21 cellular contexts compared by ENCODE assay signal in the genomic region with DNA sequence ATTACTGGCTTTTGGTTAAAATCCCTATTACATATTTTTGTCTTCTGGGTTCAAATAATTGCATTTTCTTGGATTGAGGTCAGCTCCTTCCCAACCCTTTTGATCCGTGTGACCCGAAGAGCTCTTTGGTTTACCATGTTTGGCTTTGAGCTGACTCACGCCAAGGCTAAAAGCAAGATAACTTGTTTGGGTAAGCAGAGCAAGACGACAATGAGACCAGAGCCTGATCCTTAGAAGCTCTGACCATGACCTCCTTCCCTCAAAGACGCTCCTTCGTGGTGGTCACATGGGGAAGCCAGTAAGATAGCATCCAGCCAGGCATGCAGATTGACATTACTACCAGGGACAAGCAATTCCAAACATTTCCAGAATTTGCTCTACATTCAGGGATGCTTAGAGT.
DNase-seq lines count a peak whose midpoint lies in the region; ATAC-seq and TF ChIP-seq lines count a peak whose summit lies in the region.
"Had no signal": no experiment of that assay in that cellular context is flagged by ENCODE, and none has a peak within 500 bp of the region (broad histone marks: within the 10 kb centered on the region; RNA-seq: fewer than 3 reads in every experiment).

No MANE protein-coding gene starts in this region.

- H3K4me1 Mint-ChIP-seq in activated CD8-positive, alpha-beta T cell treated with anti-CD3 and anti-CD28 coated beads, Interleukin-2, amount 10 ng/mL, durations not matched to agents 7 days and 5 days (ENCODE audit: low read depth): peaks cover 73% of the 10 kb centered on the region
- peaks cover 67% of the 10 kb centered on the region for H3K4me1 Mint-ChIP-seq in activated CD8-positive, alpha-beta T cell treated with anti-CD3 and anti-CD28 coated beads for 36 hours (ENCODE audit: low read depth)
- H3K4me1 Mint-ChIP-seq in neural progenitor cell: peaks cover 15% of the 10 kb centered on the region

- H2BK12ac ChIP-seq in mesenchymal stem cell (ENCODE audit: low read length in 2 of 2): peak overlapping the region in 1 of 2 experiments; percentile 69

- TF ChIP-seq CTCF in activated CD8-positive, alpha-beta T cell treated with anti-CD3 and anti-CD28 coated beads for 36 hours (IDR thresholded peaks at IDR 0.05): no peak
- TF ChIP-seq CTCF in adrenal gland (IDR thresholded peaks at IDR 0.05) (no peak), smooth muscle cell (IDR thresholded peaks at IDR 0.05; ENCODE audit: borderline replicate concordance, insufficient read depth, poor library complexity, severe bottlenecking) (no peak), neural progenitor cell (IDR thresholded peaks at IDR 0.05) (no peak)

- no peak overlapping the region for H3K4ac ChIP-seq in mesenchymal stem cell (ENCODE audit: low read depth in 1 of 2, low read length in 2 of 2)

- peaks cover 17 to 31% of the 10 kb centered on the region in 2 donors for H3K4me1 ChIP-seq in adrenal gland (replicated peaks in 1 of 2)
- peaks cover 12% of the 10 kb centered on the region for H3K4me1 ChIP-seq in mesenchymal stem cell (ENCODE audit: control insufficient read depth, insufficient read depth, low read depth, low read length)
- peaks cover 25% of the 10 kb centered on the region for H3K4me1 ChIP-seq in smooth muscle cell (ENCODE audit: low read depth)
- peaks cover 12% of the 10 kb centered on the region for H3K4me1 ChIP-seq in neural progenitor cell
- H3K4me1 ChIP-seq: prostate gland had no signal

- 34 to 46% (median 40%) methylated on average over 6 of the region's 6 CpGs for WGBS in adrenal gland, 4 donors
- WGBS in mesenchymal stem cell: 2% methylated on average over 6 of the region's 6 CpGs
- 10% methylated on average over 6 of the region's 6 CpGs for WGBS in smooth muscle cell (ENCODE audit: low lambda C conversion rate)

- H3K36me3 Mint-ChIP-seq in activated CD8-positive, alpha-beta T cell treated with anti-CD3 and anti-CD28 coated beads, Interleukin-2, amount 10 ng/mL, durations not matched to agents 7 days and 5 days (ENCODE audit: low read depth): peaks cover 32% of the 10 kb centered on the region
- peaks cover 11% of the 10 kb centered on the region for H3K36me3 Mint-ChIP-seq in activated CD8-positive, alpha-beta T cell treated with anti-CD3 and anti-CD28 coated beads for 36 hours (ENCODE audit: low read depth)
- no peaks in the 10 kb centered on the region for H3K36me3 Mint-ChIP-seq in neural progenitor cell
- H3K36me3 Mint-ChIP-seq: stimulated activated effector memory CD8-positive, alpha-beta T cell treated with anti-CD3 and anti-CD28 coated beads, Interleukin-12 subunit alpha, Interleukin-12 subunit beta, amount 100 ng/mL, for 72 hours had no signal

- intact Hi-C loops in activated CD8-positive, alpha-beta T cell treated with anti-CD3 and anti-CD28 coated beads for 36 hours (cut with micrococcal nuclease): loop anchor here (5.0 kb wide), 1 partner anchor 88 kb away; no protein-coding TSS in a partner anchor
- intact Hi-C loops in adrenal gland (cut with DNase I): no loop called here

- H3K36me3 ChIP-seq in adrenal gland (replicated peaks in 1 of 2): no peaks in the 10 kb centered on the region
- H3K36me3 ChIP-seq in mesenchymal stem cell (ENCODE audit: control insufficient read depth in 1 of 2, insufficient read depth in 2 of 2, low read depth in 1 of 2, low read length in 2 of 2): no peaks in the 10 kb centered on the region
- H3K36me3 ChIP-seq in smooth muscle cell (ENCODE audit: low read depth): no peaks in the 10 kb centered on the region
- no peaks in the 10 kb centered on the region for H3K36me3 ChIP-seq in neural progenitor cell
- H3K36me3 ChIP-seq: prostate gland, upper lobe of right lung had no signal

- POLR2A ChIA-PET in activated CD8-positive, alpha-beta T cell treated with anti-CD3 and anti-CD28 coated beads, Interleukin-2, amount 10 ng/mL, durations not matched to agents 7 days and 5 days (lab: Charles Lee): interaction anchor here (0.9 kb wide), 1 partner anchor 77 kb away, joined by 3 read pairs; no protein-coding TSS in a partner anchor
- POLR2A ChIA-PET in activated CD8-positive, alpha-beta T cell treated with anti-CD3 and anti-CD28 coated beads for 36 hours (lab: Charles Lee): no interaction called here

- H2BK15ac ChIP-seq in mesenchymal stem cell (ENCODE audit: low read depth, poor library complexity, severe bottlenecking): peak overlapping the region; percentile 31

- no peaks in the 10 kb centered on the region for H3K9me3 ChIP-seq in adrenal gland (replicated peaks in 1 of 3)
- H3K9me3 ChIP-seq in mesenchymal stem cell (ENCODE audit: control insufficient read depth, low read length): no peaks in the 10 kb centered on the region
- H3K9me3 ChIP-seq in smooth muscle cell (replicated peaks; ENCODE audit: low read depth): no peaks in the 10 kb centered on the region
- H3K9me3 ChIP-seq in neural progenitor cell (ENCODE audit: low read depth): no peaks in the 10 kb centered on the region
- H3K9me3 ChIP-seq: prostate gland, upper lobe of right lung had no signal

- H3F3A ChIP-seq in smooth muscle cell (ENCODE audit: low read depth) (peaks cover 15% of the 10 kb centered on the region), neural progenitor cell (ENCODE audit: low read depth) (no peaks in the 10 kb centered on the region)

- peaks cover 3% of the 10 kb centered on the region for H3K27me3 Mint-ChIP-seq in activated CD8-positive, alpha-beta T cell treated with anti-CD3 and anti-CD28 coated beads, Interleukin-2, amount 10 ng/mL, durations not matched to agents 7 days and 5 days (ENCODE audit: low read depth)
- peaks cover 2% of the 10 kb centered on the region for H3K27me3 Mint-ChIP-seq in activated CD8-positive, alpha-beta T cell treated with anti-CD3 and anti-CD28 coated beads for 36 hours
- H3K27me3 Mint-ChIP-seq in neural progenitor cell (ENCODE audit: insufficient read depth, low read depth): peaks cover 2% of the 10 kb centered on the region
- H3K27me3 Mint-ChIP-seq: activated naive CD8-positive, alpha-beta T cell treated with anti-CD3 and anti-CD28 coated beads, Interleukin-2, amount 50 U/mL, for 24 hours had no signal

- H3K9ac ChIP-seq in mesenchymal stem cell (ENCODE audit: low read length): no peak overlapping the region
- H3K9ac ChIP-seq in smooth muscle cell (ENCODE audit: low read depth): no peak overlapping the region
- no peak overlapping the region for H3K9ac ChIP-seq in neural progenitor cell
- H3K9ac ChIP-seq: KMS-11 had no signal

- H3K27ac ChIP-seq in adrenal gland: peak overlapping the region in 1 of 5 donors; percentile 17
- H3K27ac ChIP-seq in mesenchymal stem cell (ENCODE audit: low read length, poor library complexity, severe bottlenecking): no peak overlapping the region
- peak overlapping the region; percentile 84 for H3K27ac ChIP-seq in smooth muscle cell (ENCODE audit: low read depth)
- no peak overlapping the region for H3K27ac ChIP-seq in neural progenitor cell
- H3K27ac ChIP-seq: KMS-11, prostate gland, RWPE1, upper lobe of right lung had no signal

- no peak overlapping the region for H2BK5ac ChIP-seq in mesenchymal stem cell (ENCODE audit: low read depth, low read length, poor library complexity, severe bottlenecking)

- CTCF ChIA-PET in activated CD8-positive, alpha-beta T cell treated with anti-CD3 and anti-CD28 coated beads, Interleukin-2, amount 10 ng/mL, durations not matched to agents 7 days and 5 days (lab: Charles Lee): no interaction called here
- CTCF ChIA-PET in activated CD8-positive, alpha-beta T cell treated with anti-CD3 and anti-CD28 coated beads for 36 hours (lab: Charles Lee): no interaction called here

- H3K4me3 Mint-ChIP-seq in activated CD8-positive, alpha-beta T cell treated with anti-CD3 and anti-CD28 coated beads, Interleukin-2, amount 10 ng/mL, durations not matched to agents 7 days and 5 days: no peak overlapping the region
- H3K4me3 Mint-ChIP-seq in activated CD8-positive, alpha-beta T cell treated with anti-CD3 and anti-CD28 coated beads for 36 hours: no peak overlapping the region
- H3K4me3 Mint-ChIP-seq in neural progenitor cell: no peak overlapping the region
- H3K4me3 Mint-ChIP-seq: activated naive CD8-positive, alpha-beta T cell treated with anti-CD3 and anti-CD28 coated beads, Interleukin-2, amount 50 U/mL, for 24 hours; H9; stimulated activated effector memory CD8-positive, alpha-beta T cell treated with anti-CD3 and anti-CD28 coated beads, Interleukin-12 subunit alpha, Interleukin-12 subunit beta, amount 100 ng/mL, for 72 hours had no signal

- H2AFZ ChIP-seq in mesenchymal stem cell (ENCODE audit: low read depth, low read length): no peak overlapping the region
- no peak overlapping the region for H2AFZ ChIP-seq in smooth muscle cell (ENCODE audit: low read depth)
- H2AFZ ChIP-seq in neural progenitor cell (replicated peaks): no peak overlapping the region

- no peak for ATAC-seq in activated CD8-positive, alpha-beta T cell treated with anti-CD3 and anti-CD28 coated beads, Interleukin-2, amount 10 ng/mL, durations not matched to agents 7 days and 5 days
- ATAC-seq in activated CD8-positive, alpha-beta T cell treated with anti-CD3 and anti-CD28 coated beads for 36 hours: no peak
- ATAC-seq: activated naive CD8-positive, alpha-beta T cell treated with anti-CD3 and anti-CD28 coated beads, Interleukin-2, amount 50 U/mL, for 24 hours; activated T-cell treated with anti-CD3 and anti-CD28 coated beads, Interleukin-2, amount 50 U/mL, for 72 hours; left colon; stimulated activated effector memory CD8-positive, alpha-beta T cell treated with anti-CD3 and anti-CD28 coated beads, Interleukin-12 subunit alpha, Interleukin-12 subunit beta, amount 100 ng/mL, for 72 hours; upper lobe of right lung had no signal

- no peak overlapping the region for H2BK120ac ChIP-seq in mesenchymal stem cell (ENCODE audit: low read depth, low read length)

- no peak overlapping the region for H3K4me2 ChIP-seq in mesenchymal stem cell (ENCODE audit: low read length, poor library complexity, severe bottlenecking)
- H3K4me2 ChIP-seq in smooth muscle cell: peak overlapping the region; percentile 65
- H3K4me2 ChIP-seq in neural progenitor cell: no peak overlapping the region
- H3K4me2 ChIP-seq: KMS-11 had no signal

- no peak overlapping the region for H3K4me3 ChIP-seq in adrenal gland
- no peak overlapping the region for H3K4me3 ChIP-seq in mesenchymal stem cell (ENCODE audit: insufficient read depth in 1 of 2, low read depth in 1 of 2, low read length in 2 of 2)
- H3K4me3 ChIP-seq in smooth muscle cell: no peak overlapping the region
- no peak overlapping the region for H3K4me3 ChIP-seq in neural progenitor cell
- H3K4me3 ChIP-seq: prostate gland, upper lobe of right lung had no signal

- H3K23ac ChIP-seq in mesenchymal stem cell (ENCODE audit: low read length in 2 of 2): no peak overlapping the region

- H3K79me2 ChIP-seq in smooth muscle cell (ENCODE audit: low read depth): no peaks in the 10 kb centered on the region
- H3K79me2 ChIP-seq in neural progenitor cell (ENCODE audit: low read depth): no peaks in the 10 kb centered on the region

- DNase-seq in activated CD8-positive, alpha-beta T cell treated with anti-CD3 and anti-CD28 coated beads, Interleukin-2, amount 10 ng/mL, durations not matched to agents 7 days and 5 days: no peak
- no peak for DNase-seq in activated CD8-positive, alpha-beta T cell treated with anti-CD3 and anti-CD28 coated beads for 36 hours
- DNase-seq in adrenal gland: peak in 6 of 7 donors; percentile 30 to 60 (median 41)
- peak; percentile 87 for DNase-seq in mesenchymal stem cell
- DNase-seq in smooth muscle cell (lab: John Stamatoyannopoulos, UW; ENCODE audit: unreplicated experiment): no peak
- no peak for DNase-seq in NCI-H1436 (lab: John Stamatoyannopoulos, UW)
- no peak for DNase-seq in iPS-NIHi11 (ENCODE audit: low spot score)
- no peak for DNase-seq in neural progenitor cell (ENCODE audit: low spot score)
- DNase-seq: activated naive CD8-positive, alpha-beta T cell treated with anti-CD3 and anti-CD28 coated beads, Interleukin-2, amount 50 U/mL, for 24 hours; activated T-cell treated with anti-CD3 and anti-CD28 coated beads, Interleukin-2, amount 50 U/mL, for 72 hours; C1 segment of cervical spinal cord; caudate nucleus; effector memory CD4-positive, alpha-beta T cell; H9; left colon; NCI-H1092 treated with DMSO at 0.1 percent for 48 hours; upper lobe of right lung had no signal

- H3K14ac ChIP-seq in mesenchymal stem cell (ENCODE audit: low read length in 2 of 2): no peak overlapping the region

- H4K20me1 ChIP-seq in smooth muscle cell (ENCODE audit: low read depth) (no peaks in the 10 kb centered on the region), neural progenitor cell (ENCODE audit: low read depth) (no peaks in the 10 kb centered on the region)

- H4K91ac ChIP-seq in mesenchymal stem cell (ENCODE audit: low read length): no peak overlapping the region

- peaks cover 11% of the 10 kb centered on the region for H3K9me3 Mint-ChIP-seq in activated CD8-positive, alpha-beta T cell treated with anti-CD3 and anti-CD28 coated beads, Interleukin-2, amount 10 ng/mL, durations not matched to agents 7 days and 5 days (ENCODE audit: insufficient read depth)
- peaks cover 14% of the 10 kb centered on the region for H3K9me3 Mint-ChIP-seq in activated CD8-positive, alpha-beta T cell treated with anti-CD3 and anti-CD28 coated beads for 36 hours
- H3K9me3 Mint-ChIP-seq in neural progenitor cell: no peaks in the 10 kb centered on the region
- H3K9me3 Mint-ChIP-seq: H9 had no signal

- H3K79me1 ChIP-seq in mesenchymal stem cell (replicated peaks; ENCODE audit: low read length, poor library complexity, severe bottlenecking): no peaks in the 10 kb centered on the region

- no peak overlapping the region for H4K8ac ChIP-seq in mesenchymal stem cell (ENCODE audit: low read length)

- no peak overlapping the region for H2AK5ac ChIP-seq in mesenchymal stem cell (ENCODE audit: low read length, severe bottlenecking)

- H3K27ac Mint-ChIP-seq in activated CD8-positive, alpha-beta T cell treated with anti-CD3 and anti-CD28 coated beads, Interleukin-2, amount 10 ng/mL, durations not matched to agents 7 days and 5 days: peak overlapping the region; percentile 50
- H3K27ac Mint-ChIP-seq in activated CD8-positive, alpha-beta T cell treated with anti-CD3 and anti-CD28 coated beads for 36 hours: no peak overlapping the region
- H3K27ac Mint-ChIP-seq in neural progenitor cell: no peak overlapping the region
- H3K27ac Mint-ChIP-seq: activated naive CD8-positive, alpha-beta T cell treated with anti-CD3 and anti-CD28 coated beads, Interleukin-2, amount 50 U/mL, for 24 hours; activated T-cell treated with anti-CD3 and anti-CD28 coated beads, Interleukin-2, amount 50 U/mL, for 72 hours; H9; stimulated activated effector memory CD8-positive, alpha-beta T cell treated with anti-CD3 and anti-CD28 coated beads, Interleukin-12 subunit alpha, Interleukin-12 subunit beta, amount 100 ng/mL, for 72 hours had no signal

- no peak for TF ChIP-seq POLR2A in adrenal gland (IDR thresholded peaks at IDR 0.05)

- H3K18ac ChIP-seq in mesenchymal stem cell (ENCODE audit: low read depth in 1 of 2, low read length in 2 of 2): peak overlapping the region in 1 of 2 experiments; percentile 28

- no peaks in the 10 kb centered on the region for H3K27me3 ChIP-seq in adrenal gland
- H3K27me3 ChIP-seq in mesenchymal stem cell (ENCODE audit: control insufficient read depth in 1 of 2, insufficient read depth in 1 of 2, low read length in 2 of 2): no peaks in the 10 kb centered on the region
- H3K27me3 ChIP-seq in smooth muscle cell (ENCODE audit: low read depth): no peaks in the 10 kb centered on the region
- H3K27me3 ChIP-seq in neural progenitor cell: no peaks in the 10 kb centered on the region
- H3K27me3 ChIP-seq: upper lobe of right lung had no signal

Comparison
In these comparisons a context has a peak if more than half of its experiments do, and no peak if none do; other contexts are left out.
1. DNase-seq: peak in adrenal gland (6 of 7) and mesenchymal stem cell (single experiment); none in activated CD8-positive, alpha-beta T cell treated with anti-CD3 and anti-CD28 coated beads, Interleukin-2, amount 10 ng/mL, durations not matched to agents 7 days and 5 days (single experiment), activated CD8-positive, alpha-beta T cell treated with anti-CD3 and anti-CD28 coated beads for 36 hours (single experiment), smooth muscle cell (single experiment), NCI-H1436 (single experiment), iPS-NIHi11 (single experiment) and neural progenitor cell (single experiment).